Comparison of ENCODE assay signal across 8 cellular contexts in the genomic region with DNA sequence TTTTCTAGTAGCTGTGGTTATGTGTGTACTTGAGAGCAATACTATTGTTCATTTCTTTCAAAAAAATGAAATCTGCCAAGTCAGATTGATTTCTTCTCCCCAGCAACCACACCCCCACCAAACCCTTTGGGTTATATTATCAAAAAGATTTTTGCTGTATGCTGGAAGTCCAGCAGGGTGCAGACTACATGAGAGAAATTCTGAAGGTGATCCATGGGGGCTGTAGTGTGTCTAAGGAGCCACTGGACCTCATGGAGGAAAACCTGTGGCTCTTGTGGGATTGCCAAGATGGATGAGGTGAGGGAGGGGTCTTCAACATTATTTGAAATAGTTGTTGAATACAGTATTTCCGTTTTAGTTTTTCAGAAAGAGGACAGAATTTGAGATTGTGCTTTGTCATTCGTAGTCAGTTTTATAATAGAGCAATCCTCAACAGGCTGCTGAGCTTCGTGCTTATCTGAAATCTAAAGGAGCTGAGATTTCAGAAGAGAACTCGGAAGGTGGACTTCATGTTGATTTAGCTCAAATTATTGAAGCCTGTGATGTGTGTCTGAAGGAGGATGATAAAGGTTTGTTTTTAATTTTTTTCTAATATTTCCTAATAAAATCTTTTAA. TPM values are rescaled to one million over a fixed set of nuclear protein-coding genes. Genes with fewer than 3 reads are reported as not detected.
DNase-seq lines count a peak whose midpoint lies in the region; TF ChIP-seq lines count a peak whose summit lies in the region.

No MANE protein-coding gene starts in this region.

- H3K27ac Mint-ChIP-seq in glutamatergic neuron (ENCODE audit: unreplicated experiment) = no peak overlapping the region

- peak; percentile 30 to 34 for DNase-seq in AML-193 (lab: John Stamatoyannopoulos, UW)
- peak; percentile 36 for DNase-seq in SK-N-DZ (ENCODE audit: low spot score)
- peak; percentile 30 for DNase-seq in fibroblast of the aortic adventitia (ENCODE audit: low read depth)
- no peak for DNase-seq in glutamatergic neuron
- DNase-seq in middle frontal gyrus (ENCODE audit: extremely low spot score, low spot score) = no peak
- DNase-seq in Ammon's horn (ENCODE audit: low spot score) = no peak
- no peak for DNase-seq in activated CD4-positive, CD25-positive, alpha-beta regulatory T cell treated with anti-CD3 and anti-CD28 coated beads, Interleukin-2, amount 50 U/mL, for 72 hours

- peaks cover 7% of the 10 kb centered on the region for H3K4me1 Mint-ChIP-seq in glutamatergic neuron (ENCODE audit: low read depth, unreplicated experiment)

- H3K9me3 Mint-ChIP-seq in glutamatergic neuron (ENCODE audit: unreplicated experiment) = peaks cover 2% of the 10 kb centered on the region

- TF ChIP-seq CTCF in GM12874 (IDR thresholded peaks at IDR 0.05; ENCODE audit: insufficient read depth, low read depth, low read length) = peak; percentile 17; the same call in 1 of the 2 replicates
- TF ChIP-seq CTCF in fibroblast of the aortic adventitia (IDR thresholded peaks at IDR 0.05; ENCODE audit: insufficient read depth, low read length) = peak; percentile 43
- TF ChIP-seq CTCF in glutamatergic neuron (IDR thresholded peaks at IDR 0.05; ENCODE audit: partially characterized antibody, unreplicated experiment) = no peak

- H3K36me3 Mint-ChIP-seq in glutamatergic neuron (ENCODE audit: unreplicated experiment) = no peaks in the 10 kb centered on the region

- H3K27me3 Mint-ChIP-seq in glutamatergic neuron (ENCODE audit: unreplicated experiment) = peaks cover 2% of the 10 kb centered on the region

- no peak overlapping the region for H3K4me3 ChIP-seq in fibroblast of the aortic adventitia (ENCODE audit: low read depth, low read length)

- H3K4me3 Mint-ChIP-seq in glutamatergic neuron (ENCODE audit: unreplicated experiment) = no peak overlapping the region

RNA-seq across cellular contexts. Expression of a gene that starts 3.1 kb away (rescaled TPM):
- 718 and 784 TPM in 2 replicates for polyA plus RNA-seq in SK-N-DZ (2014; cell fraction: cytosol; rRNA removed)
- 602 and 704 TPM in 2 replicates for polyA plus RNA-seq in SK-N-DZ (2014; cell fraction: nucleus; rRNA removed)
- total RNA-seq in fibroblast of the aortic adventitia (ENCODE audit: low replicate concordance) (575 and 1,709 TPM in 2 replicates), glutamatergic neuron (ENCODE audit: unreplicated experiment) (135 TPM)

Comparison
In these comparisons a context has a peak if more than half of its experiments do, and no peak if none do; other contexts are left out.
1. DNase-seq: peak in AML-193 (2 of 2), SK-N-DZ (single experiment) and fibroblast of the aortic adventitia (single experiment); none in glutamatergic neuron (single experiment), middle frontal gyrus (single experiment), Ammon's horn (single experiment) and activated CD4-positive, CD25-positive, alpha-beta regulatory T cell treated with anti-CD3 and anti-CD28 coated beads, Interleukin-2, amount 50 U/mL, for 72 hours (single experiment).